Comparison of ENCODE assay signal across 1 cellular context in genomic region chr7:138402749-138403148, GRCh38.
TF ChIP-seq lines count a peak whose summit lies in the region.

No MANE protein-coding gene starts in this region.

TF ChIP-seq in GM23338, 12 proteins besides CTCF, POLR2A, EP300 and RAD21 (continued from another document):
- no peak for TF ChIP-seq ETS1 (IDR thresholded peaks at IDR 0.05)
